ENCODE assay signal across 8 cellular contexts in the genomic region with DNA sequence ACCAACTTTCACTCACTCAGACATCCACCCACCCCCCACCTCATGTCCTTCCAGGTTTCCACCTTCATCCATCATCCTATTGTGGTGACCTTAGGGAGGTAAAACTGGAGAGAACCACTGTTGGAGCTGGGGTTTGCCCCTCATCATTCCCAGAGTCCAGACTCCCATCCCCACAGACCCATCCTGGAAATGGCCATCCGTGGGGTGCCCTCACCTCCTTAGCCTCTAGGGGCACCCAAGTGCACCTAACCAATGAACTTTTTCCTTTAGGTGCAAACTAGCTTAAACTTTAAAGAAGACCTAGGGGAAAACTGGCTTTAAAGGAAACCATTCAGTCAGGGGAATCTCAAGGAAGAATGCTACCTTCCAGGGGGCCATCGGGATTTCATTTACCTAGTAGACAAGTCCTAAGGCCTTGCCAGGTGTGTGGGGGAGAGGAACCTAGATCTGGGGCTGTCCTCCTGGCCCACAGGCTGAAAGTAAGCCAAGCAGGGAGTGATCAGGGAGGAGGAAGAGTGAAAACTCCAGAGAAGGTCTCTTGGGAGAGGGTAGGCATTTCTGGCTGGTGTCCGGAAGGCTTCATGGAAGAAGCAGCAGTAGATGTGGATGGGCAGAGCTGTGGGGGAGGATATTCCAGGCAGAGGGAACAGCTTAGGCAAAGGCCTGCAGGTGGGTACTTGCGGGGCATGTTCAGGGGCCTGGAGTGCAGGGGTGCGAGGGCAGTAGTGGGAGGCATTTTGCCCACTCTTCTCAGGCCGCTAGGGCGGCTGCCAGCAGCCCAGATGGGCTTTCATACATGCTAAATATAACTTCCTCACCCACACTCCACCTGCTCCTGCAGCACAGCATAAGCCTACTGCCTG. TPM values are rescaled to one million over a fixed set of nuclear protein-coding genes. Genes with fewer than 3 reads are reported as not detected.
DNase-seq lines count a peak whose midpoint lies in the region; ATAC-seq and TF ChIP-seq lines count a peak whose summit lies in the region.

No MANE protein-coding gene starts in this region.

- no peak for TF ChIP-seq POLR2A in HCT116 (IDR thresholded peaks at IDR 0.05; ENCODE audit: borderline replicate concordance, extremely low read depth, insufficient read depth, insufficient read length)

- H4K20me1 ChIP-seq in HCT116 (ENCODE audit: insufficient read depth), result no peaks in the 10 kb centered on the region

- H3K27ac ChIP-seq in CD8-positive, alpha-beta memory T cell (ENCODE audit: low read depth, low read length), result no peak overlapping the region
- H3K27ac ChIP-seq in HCT116 (ENCODE audit: low read depth, low read length), result peak overlapping the region; percentile 16; the same call in 1 of the 2 replicates
- H3K27ac ChIP-seq in thoracic aorta, result no peak overlapping the region

- H3K9ac ChIP-seq in HCT116 (ENCODE audit: low read length), result no peak overlapping the region

- H3K79me2 ChIP-seq in HCT116 (ENCODE audit: insufficient read depth, low read length), result no peaks in the 10 kb centered on the region

- BruUV-seq in HCT116 (replicated peaks; lab: Mats Ljungman, UMichigan), result no TSS peak

- peak overlapping the region; percentile 52 to 97 (median 82) for H3K27ac Mint-ChIP-seq in CD8-positive, alpha-beta memory T cell

- RAD21 ChIA-PET in HCT116 (lab: Charles Lee; ENCODE audit: low non-redundant PET in 1 of 2, low total read pairs in 2 of 2, uncharacterized antibody in 2 of 2, unreplicated experiment in 2 of 2), result no interaction called here

- TF ChIP-seq RAD21 in HCT116 (IDR thresholded peaks at IDR 0.05; ENCODE audit: low read depth), result no peak

- H3K36me3 ChIP-seq in CD8-positive, alpha-beta memory T cell (ENCODE audit: insufficient read depth, low read length), result peaks cover 39% of the 10 kb centered on the region
- H3K36me3 ChIP-seq in HCT116 (ENCODE audit: control insufficient read depth in 1 of 2, insufficient read depth in 2 of 2, low read length in 2 of 2), result no peaks in the 10 kb centered on the region
- H3K36me3 ChIP-seq in thoracic aorta, result no peaks in the 10 kb centered on the region

- H3K4me3 Mint-ChIP-seq in CD8-positive, alpha-beta memory T cell, result peak overlapping the region in 2 of 7 donors; percentile 54 to 56

- no peaks in the 10 kb centered on the region for H3K9me3 ChIP-seq in CD8-positive, alpha-beta memory T cell (ENCODE audit: low read length)
- no peaks in the 10 kb centered on the region for H3K9me3 ChIP-seq in HCT116 (ENCODE audit: control insufficient read depth in 1 of 2, insufficient read depth in 1 of 2, low read depth in 1 of 2, low read length in 2 of 2)
- H3K9me3 ChIP-seq in thoracic aorta, result no peaks in the 10 kb centered on the region

- peaks cover 69% of the 10 kb centered on the region for H3K4me1 ChIP-seq in CD8-positive, alpha-beta memory T cell (ENCODE audit: insufficient read depth, low read length)
- H3K4me1 ChIP-seq in HCT116 (ENCODE audit: control insufficient read depth in 1 of 2, insufficient read depth in 2 of 2, low read length in 2 of 2) (peaks cover 22 to 48% of the 10 kb centered on the region in 2 experiments), thoracic aorta (ENCODE audit: control insufficient read depth in 1 of 2, low read depth in 2 of 2) (peaks cover 7 to 20% of the 10 kb centered on the region in 2 donors)

- no peaks in the 10 kb centered on the region for H3K9me2 ChIP-seq in HCT116 (ENCODE audit: insufficient read depth)

- peak in 1 of 5 donors; percentile 30 for DNase-seq in CD8-positive, alpha-beta memory T cell
- no peak for DNase-seq in HCT116 (ENCODE audit: low read depth, low spot score)
- DNase-seq in activated CD4-positive, alpha-beta T cell treated with anti-CD3 and anti-CD28 coated beads, Interleukin-2, amount 50 U/mL, for 1 hour, result peak; percentile 39
- no peak for DNase-seq in fibroblast of villous mesenchyme (ENCODE audit: low read depth)
- no peak for DNase-seq in thoracic aorta (ENCODE audit: low spot score)
- no peak for DNase-seq in NCI-H1105 (lab: John Stamatoyannopoulos, UW)
- DNase-seq in NCI-H446 treated with DMSO at 0.1 percent for 48 hours (lab: John Stamatoyannopoulos, UW), result no peak

- intact Hi-C loops in HCT116 (cut with micrococcal nuclease), result no loop called here

- 0 out of 2 replicates have a peak overlapping the region, but pooled peaks have one; percentile 97 for H3K4me2 ChIP-seq in HCT116 (ENCODE audit: low read length)

- TF ChIP-seq CTCF in HCT116 (IDR thresholded peaks at IDR 0.05 in 2 of 3, conservative IDR thresholded peaks at IDR 0.05 in 1 of 3; ENCODE audit: borderline replicate concordance in 1 of 3, insufficient read depth in 1 of 3, low read depth in 2 of 3, low read length in 2 of 3) (peak in 2 of 3 experiments; percentile 82 to 84; a peak in 4 of 6 replicates), fibroblast of villous mesenchyme (IDR thresholded peaks at IDR 0.05; ENCODE audit: insufficient read depth, low read depth, low read length) (peak; percentile 78), thoracic aorta (IDR thresholded peaks at IDR 0.05) (peak; percentile 47)

- no peak overlapping the region for H3K4me3 ChIP-seq in CD8-positive, alpha-beta memory T cell (ENCODE audit: low read length)
- H3K4me3 ChIP-seq in HCT116 (replicated peaks in 1 of 2; ENCODE audit: low read depth in 1 of 2, low read length in 2 of 2), result no peak overlapping the region
- no peak overlapping the region for H3K4me3 ChIP-seq in fibroblast of villous mesenchyme (ENCODE audit: low read depth, low read length)
- no peak overlapping the region for H3K4me3 ChIP-seq in thoracic aorta

- H2AFZ ChIP-seq in HCT116 (ENCODE audit: low read depth, low read length, poor library complexity, severe bottlenecking), result no peak overlapping the region

- H3K36me3 Mint-ChIP-seq in CD8-positive, alpha-beta memory T cell, result peaks cover 13 to 70% (median 15%) of the 10 kb centered on the region in 3 donors

- POLR2A ChIA-PET in CD8-positive, alpha-beta memory T cell (lab: Charles Lee), result interaction anchor here (1.1 to 1.2 kb wide), 2 partner anchors 34 to 57 kb away, joined by 3 read pairs; no protein-coding TSS in a partner anchor
- POLR2A ChIA-PET in HCT116 (lab: Charles Lee), result interaction anchor here (1.0 to 1.4 kb wide), 2 partner anchors 10 to 17 kb away, joined by 3 to 4 read pairs; no protein-coding TSS in a partner anchor

- CTCF ChIA-PET in CD8-positive, alpha-beta memory T cell (lab: Charles Lee), result interaction anchor here (0.9 to 12.7 kb wide), 14 partner anchors 13 to 132 kb away, joined by 3 to 136 read pairs (median 12); a partner anchor contains a TSS
- CTCF ChIA-PET in HCT116 (lab: Charles Lee), result interaction anchor here (0.7 to 3.3 kb wide), 13 partner anchors 8 to 256 kb away, joined by 3 to 50 read pairs (median 8); a partner anchor contains a TSS

- H3K27me3 Mint-ChIP-seq in CD8-positive, alpha-beta memory T cell, result peaks cover 0 to 1% of the 10 kb centered on the region in 2 donors

- no peaks in the 10 kb centered on the region for H3K9me3 Mint-ChIP-seq in CD8-positive, alpha-beta memory T cell

- H3K4me1 Mint-ChIP-seq in CD8-positive, alpha-beta memory T cell, result peaks cover 57 to 77% (median 63%) of the 10 kb centered on the region in 3 donors

- ATAC-seq in HCT116 (no peak), thoracic aorta (ENCODE audit: insufficient number of reproducible peaks, low FRiP score, low read depth) (no peak), HG03159 (IDR thresholded peaks at IDR 0.05; ENCODE audit: unreplicated experiment) (no peak)

- H3K27me3 ChIP-seq in CD8-positive, alpha-beta memory T cell (ENCODE audit: insufficient read depth, low read length, poor library complexity, severe bottlenecking), result no peaks in the 10 kb centered on the region
- H3K27me3 ChIP-seq in HCT116 (ENCODE audit: insufficient read depth, low read length) (no peaks in the 10 kb centered on the region), thoracic aorta (replicated peaks; ENCODE audit: insufficient read depth) (no peaks in the 10 kb centered on the region)

TF ChIP-seq in HCT116, 20 proteins besides CTCF, POLR2A, EP300 and RAD21 (continues in another document):
- TF ChIP-seq ZFX (IDR thresholded peaks at IDR 0.05), result no peak

RNA-seq across cellular contexts. Expression of a gene that starts 11.6 kb away (rescaled TPM):
- total RNA-seq in CD8-positive, alpha-beta memory T cell, result 10 to 100 TPM; 60.5 to 61.9 TPM
- 83.5 TPM for polyA plus RNA-seq in CD8-positive, alpha-beta memory T cell
- total RNA-seq in HCT116 (2021; ENCODE audit: unreplicated experiment) (9.4 TPM), fibroblast of villous mesenchyme (3.5 TPM in 2 replicates), thoracic aorta (10 to 100 TPM in 1 of 2 donors, 1 to 10 TPM in 1; 4.9 to 12.6 TPM)
- polyA plus RNA-seq in HCT116 (2012), result 12.3 and 12.9 TPM in 2 replicates

RNA-seq across cellular contexts. Expression of a gene that starts 15.0 kb away (rescaled TPM):
- total RNA-seq in CD8-positive, alpha-beta memory T cell, result under 1 TPM in 1 of 2 experiments, not detected in 1; 0.09 TPM
- 0.17 TPM for polyA plus RNA-seq in CD8-positive, alpha-beta memory T cell
- total RNA-seq in HCT116 (2021; ENCODE audit: unreplicated experiment) (not detected), fibroblast of villous mesenchyme (not detected in 2 replicates), thoracic aorta (not detected)
- 0.02 and 0.09 TPM in 2 replicates for polyA plus RNA-seq in HCT116 (2012)

RNA-seq across cellular contexts. Expression of a gene that starts 17.8 kb away (rescaled TPM):
- total RNA-seq in CD8-positive, alpha-beta memory T cell, result 100 to 1,000 TPM; 112 to 126 TPM
- 276 TPM for polyA plus RNA-seq in CD8-positive, alpha-beta memory T cell
- total RNA-seq in HCT116 (2021; ENCODE audit: unreplicated experiment) (128 TPM), fibroblast of villous mesenchyme (284 and 355 TPM in 2 replicates), thoracic aorta (100 to 1,000 TPM; 159 to 167 TPM)
- polyA plus RNA-seq in HCT116 (2012), result 233 and 234 TPM in 2 replicates

RNA-seq across cellular contexts. Expression of a gene that starts 31.2 kb away (rescaled TPM):
- not detected for total RNA-seq in CD8-positive, alpha-beta memory T cell
- polyA plus RNA-seq in CD8-positive, alpha-beta memory T cell, result not detected
- total RNA-seq in HCT116 (2021; ENCODE audit: unreplicated experiment), result not detected
- not detected in 2 replicates for polyA plus RNA-seq in HCT116 (2012)
- not detected in 2 replicates for total RNA-seq in fibroblast of villous mesenchyme
- total RNA-seq in thoracic aorta, result not detected

RNA-seq across cellular contexts. Expression of a gene that starts 40.1 kb away (rescaled TPM):
- 10 to 100 TPM in 1 of 2 experiments, 1 to 10 TPM in 1; 9.2 to 10.3 TPM for total RNA-seq in CD8-positive, alpha-beta memory T cell
- 1.9 TPM for polyA plus RNA-seq in CD8-positive, alpha-beta memory T cell
- total RNA-seq in HCT116 (2021; ENCODE audit: unreplicated experiment), result 30.0 TPM
- 46.8 and 58.1 TPM in 2 replicates for polyA plus RNA-seq in HCT116 (2012)
- 0.43 and 0.64 TPM in 2 replicates for total RNA-seq in fibroblast of villous mesenchyme
- not detected for total RNA-seq in thoracic aorta
